Comparison of ENCODE assay signal across 10 cellular contexts in genomic region chr5:15620501-15620900, GRCh38.
DNase-seq lines count a peak whose midpoint lies in the region; ATAC-seq and TF ChIP-seq lines count a peak whose summit lies in the region.
"Had no signal": no experiment of that assay in that cellular context is flagged by ENCODE, and none has a peak within 500 bp of the region (broad histone marks: within the 10 kb centered on the region; RNA-seq: fewer than 3 reads in every experiment).

No MANE protein-coding gene starts in this region.

- peaks cover 4% of the 10 kb centered on the region for H3K36me3 Mint-ChIP-seq in neural crest cell (ENCODE audit: low read depth)
- H3K36me3 Mint-ChIP-seq: CD4-positive, CD25-positive, alpha-beta regulatory T cell had no signal

- peaks cover 13% of the 10 kb centered on the region for H3K4me1 Mint-ChIP-seq in neural crest cell
- H3K4me1 Mint-ChIP-seq: CD4-positive, CD25-positive, alpha-beta regulatory T cell had no signal

- H3K27me3 Mint-ChIP-seq in neural crest cell (ENCODE audit: low read depth), result no peaks in the 10 kb centered on the region

- H3K27ac ChIP-seq in fibroblast of lung (ENCODE audit: insufficient read depth, low read length), result peak overlapping the region; percentile 55
- no peak overlapping the region for H3K27ac ChIP-seq in WERI-Rb-1
- H3K27ac ChIP-seq in substantia nigra (ENCODE audit: low read depth, low read length, poor library complexity, severe bottlenecking), result no peak overlapping the region

- peak overlapping the region; percentile 65 for H3K4me2 ChIP-seq in fibroblast of lung (ENCODE audit: extremely low read depth, insufficient read depth, low read length)

- no peaks in the 10 kb centered on the region for H3K9me3 Mint-ChIP-seq in neural crest cell

- no peaks in the 10 kb centered on the region for H3K27me3 ChIP-seq in fibroblast of lung (ENCODE audit: control insufficient read depth, insufficient read depth, low read length)
- H3K27me3 ChIP-seq in WERI-Rb-1 (ENCODE audit: insufficient read depth, low read depth, severe bottlenecking), result no peaks in the 10 kb centered on the region

- peak overlapping the region; percentile 14 for H3K27ac Mint-ChIP-seq in neural crest cell (ENCODE audit: unreplicated experiment)
- H3K27ac Mint-ChIP-seq: CD4-positive, CD25-positive, alpha-beta regulatory T cell had no signal

- H4K20me1 ChIP-seq in fibroblast of lung (ENCODE audit: control insufficient read depth, extremely low read depth, insufficient read depth, low read length), result no peaks in the 10 kb centered on the region

- no peak for TF ChIP-seq CTCF in fibroblast of lung (conservative IDR thresholded peaks at IDR 0.05 in 1 of 2, IDR thresholded peaks at IDR 0.05 in 1 of 2; ENCODE audit: low read depth in 1 of 2, low read length in 2 of 2)
- no peak for TF ChIP-seq CTCF in neural crest cell (conservative IDR thresholded peaks at IDR 0.05)
- no peak for TF ChIP-seq CTCF in WERI-Rb-1 (IDR thresholded peaks at IDR 0.05; ENCODE audit: low read depth, low read length)

- no peak overlapping the region for H3K4me3 Mint-ChIP-seq in neural crest cell
- H3K4me3 Mint-ChIP-seq: CD4-positive, CD25-positive, alpha-beta regulatory T cell had no signal

- H3K36me3 ChIP-seq in fibroblast of lung (ENCODE audit: control insufficient read depth, insufficient read depth, low read length) (no peaks in the 10 kb centered on the region), WERI-Rb-1 (no peaks in the 10 kb centered on the region)

- no peak overlapping the region for H3K9ac ChIP-seq in fibroblast of lung (ENCODE audit: insufficient read depth, low read length)

- H3K4me3 ChIP-seq in fibroblast of lung (replicated peaks in 1 of 4; ENCODE audit: control extremely low read depth in 1 of 4, insufficient read depth in 1 of 4, low read depth in 3 of 4, low read length in 4 of 4) (peak overlapping the region in 1 of 4 experiments; percentile 17), WERI-Rb-1 (ENCODE audit: low read depth, low read length) (no peak overlapping the region)

- H3K9me3 ChIP-seq in fibroblast of lung (ENCODE audit: control insufficient read depth, insufficient read depth, low read depth, low read length), result no peaks in the 10 kb centered on the region
- no peaks in the 10 kb centered on the region for H3K9me3 ChIP-seq in WERI-Rb-1 (ENCODE audit: severe bottlenecking)

- in situ Hi-C loops in SK-MEL-5 (cut with HindIII; ENCODE audit: low pct_unique_long_range_greater_than_20kb, low sequenced_read_pairs), result no loop called here

- H3K4me1 ChIP-seq in fibroblast of lung (ENCODE audit: control insufficient read depth, extremely low read depth, insufficient read depth, low read length), result peaks cover 5% of the 10 kb centered on the region

- DNase-seq in EL, result peak; percentile 79
- peak; percentile 15 for DNase-seq in SK-MEL-5 (ENCODE audit: low read depth, low spot score)
- peak; percentile 72 to 91 for DNase-seq in fibroblast of lung (ENCODE audit: low read depth in 2 of 2)
- no peak for DNase-seq in neural crest cell (ENCODE audit: low read depth, low spot score)
- DNase-seq in WERI-Rb-1, result no peak
- no peak for DNase-seq in substantia nigra (lab: John Stamatoyannopoulos, UW)
- no peak for DNase-seq in superior temporal gyrus (ENCODE audit: extremely low spot score)
- DNase-seq: CD4-positive, CD25-positive, alpha-beta regulatory T cell; NCI-H1436 treated with DMSO at 0.1 percent for 48 hours had no signal

- no peaks in the 10 kb centered on the region for H3K79me2 ChIP-seq in fibroblast of lung (ENCODE audit: control insufficient read depth, insufficient read depth, low read length)

- ATAC-seq in HG03139 (IDR thresholded peaks at IDR 0.05; ENCODE audit: unreplicated experiment), result no peak

- no peak overlapping the region for H2AFZ ChIP-seq in fibroblast of lung (ENCODE audit: low read length)

Comparison
In these comparisons a context has a peak if more than half of its experiments do, and no peak if none do; other contexts are left out.
1. DNase-seq: peak in EL (single experiment), SK-MEL-5 (single experiment) and fibroblast of lung (2 of 2); none in neural crest cell (single experiment), WERI-Rb-1 (single experiment), substantia nigra (0 of 49) and superior temporal gyrus (single experiment).